ENCODE assay signal across 13 cellular contexts in the genomic region with DNA sequence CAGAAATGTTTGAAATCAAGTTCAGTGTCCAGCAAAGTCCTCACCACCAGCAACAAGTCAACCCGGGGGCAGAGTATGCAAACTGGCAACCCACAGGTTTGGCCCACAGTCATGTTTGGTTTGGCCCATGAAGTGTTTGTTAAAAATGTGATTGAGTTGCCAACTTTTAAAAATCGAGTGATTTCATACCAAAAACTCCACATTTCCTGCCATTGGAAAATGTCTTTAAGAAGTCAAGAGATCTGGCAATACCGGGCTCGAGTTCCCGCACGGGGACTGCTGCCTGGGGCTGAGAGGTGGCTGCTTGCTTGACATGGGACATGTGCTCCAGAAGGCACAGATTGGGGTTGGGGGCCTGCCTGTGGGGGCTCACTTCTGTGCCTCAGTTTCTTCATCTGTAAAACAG. TPM values are rescaled to one million over a fixed set of nuclear protein-coding genes. Genes with fewer than 3 reads are reported as not detected.
DNase-seq lines count a peak whose midpoint lies in the region; ATAC-seq and TF ChIP-seq lines count a peak whose summit lies in the region.
"Had no signal": no experiment of that assay in that cellular context is flagged by ENCODE, and none has a peak within 500 bp of the region (broad histone marks: within the 10 kb centered on the region; RNA-seq: fewer than 3 reads in every experiment).

No MANE protein-coding gene starts in this region.

- DNase-seq in natural killer cell treated with Interleukin-12 subunit alpha and Interleukin-12 subunit beta and Interleukin-15 and Interleukin-18, amount 100 ng/mL, for 72 hours (ENCODE audit: low spot score), result no peak
- DNase-seq in natural killer cell (no peak), amniotic stem cell (lab: John Stamatoyannopoulos, UW) (peak; percentile 33), glutamatergic neuron (no peak), activated T-cell treated with anti-CD3 and anti-CD28 coated beads for 4 hours (no peak), GM13976 (ENCODE audit: low spot score) (no peak)
- DNase-seq in activated CD8-positive, alpha-beta memory T cell treated with anti-CD3 and anti-CD28 coated beads, Interleukin-2, amount 50 U/mL, for 48 hours, result no peak
- DNase-seq: stimulated activated CD4-positive, alpha-beta T cell treated with anti-CD3 and anti-CD28 coated beads, Interleukin-1b, Interleukin-23, amount 100 ng/mL, for 48 hours had no signal

- ATAC-seq in natural killer cell treated with Interleukin-12 subunit alpha and Interleukin-12 subunit beta and Interleukin-15 and Interleukin-18, amount 100 ng/mL, for 72 hours, result no peak
- ATAC-seq in natural killer cell, result no peak
- no peak for ATAC-seq in GM18519 (IDR thresholded peaks at IDR 0.05; ENCODE audit: low FRiP score, unreplicated experiment)
- ATAC-seq: activated CD4-positive, CD25-positive, alpha-beta regulatory T cell treated with anti-CD3 and anti-CD28 coated beads, Interleukin-2, amount 50 U/mL, for 24 hours had no signal

- TF ChIP-seq CTCF in natural killer cell (IDR thresholded peaks at IDR 0.05) (no peak), glutamatergic neuron (IDR thresholded peaks at IDR 0.05; ENCODE audit: partially characterized antibody, unreplicated experiment) (no peak), GM13976 (IDR thresholded peaks at IDR 0.05; ENCODE audit: borderline replicate concordance, control extremely low read depth, extremely low read depth, insufficient read depth, missing control alignments) (no peak)

- H3K27me3 Mint-ChIP-seq in natural killer cell treated with Interleukin-12 subunit alpha and Interleukin-12 subunit beta and Interleukin-15 and Interleukin-18, amount 100 ng/mL, for 72 hours, result no peaks in the 10 kb centered on the region
- H3K27me3 Mint-ChIP-seq in natural killer cell (ENCODE audit: low read depth in 2 of 2) (no peaks in the 10 kb centered on the region), glutamatergic neuron (ENCODE audit: unreplicated experiment) (peaks cover 12% of the 10 kb centered on the region)
- H3K27me3 Mint-ChIP-seq: activated naive CD4-positive, alpha-beta T cell treated with anti-CD3 and anti-CD28 coated beads, Interleukin-2, amount 50 U/mL, for 24 hours; stimulated activated naive CD8-positive, alpha-beta T cell treated with anti-CD3 and anti-CD28 coated beads, Interleukin-15, Interleukin-2, amounts not matched to agents 100 ng/mL and 50 ng/mL, for 24 hours had no signal

- intact Hi-C loops in natural killer cell (cut with micrococcal nuclease), result loop anchor here (2.0 to 5.0 kb wide), 2 partner anchors 13 to 134 kb away; no protein-coding TSS in a partner anchor

- H3K4me1 Mint-ChIP-seq in natural killer cell treated with Interleukin-12 subunit alpha and Interleukin-12 subunit beta and Interleukin-15 and Interleukin-18, amount 100 ng/mL, for 72 hours (ENCODE audit: low read depth in 2 of 2), result peaks cover 79 to 80% of the 10 kb centered on the region in 2 donors
- H3K4me1 Mint-ChIP-seq in natural killer cell, result peaks cover 0 to 94% of the 10 kb centered on the region in 2 donors
- H3K4me1 Mint-ChIP-seq in glutamatergic neuron (ENCODE audit: low read depth, unreplicated experiment), result peaks cover 78% of the 10 kb centered on the region

- in situ Hi-C loops in GM13976 (cut with MboI; ENCODE audit: low sequenced_read_pairs, unreplicated experiment), result no loop called here

- H3K36me3 Mint-ChIP-seq in natural killer cell treated with Interleukin-12 subunit alpha and Interleukin-12 subunit beta and Interleukin-15 and Interleukin-18, amount 100 ng/mL, for 72 hours, result no peaks in the 10 kb centered on the region
- no peaks in the 10 kb centered on the region for H3K36me3 Mint-ChIP-seq in natural killer cell
- H3K36me3 Mint-ChIP-seq in glutamatergic neuron (ENCODE audit: unreplicated experiment), result no peaks in the 10 kb centered on the region
- H3K36me3 Mint-ChIP-seq: activated naive CD4-positive, alpha-beta T cell treated with anti-CD3 and anti-CD28 coated beads, Interleukin-2, amount 50 U/mL, for 24 hours had no signal

- no peak overlapping the region for H3K27ac Mint-ChIP-seq in natural killer cell treated with Interleukin-12 subunit alpha and Interleukin-12 subunit beta and Interleukin-15 and Interleukin-18, amount 100 ng/mL, for 72 hours
- H3K27ac Mint-ChIP-seq in natural killer cell, result peak overlapping the region in 1 of 2 donors; percentile 56
- H3K27ac Mint-ChIP-seq in glutamatergic neuron (ENCODE audit: unreplicated experiment), result peak overlapping the region; percentile 97
- H3K27ac Mint-ChIP-seq: activated naive CD4-positive, alpha-beta T cell treated with anti-CD3 and anti-CD28 coated beads, Interleukin-2, amount 50 U/mL, for 24 hours; stimulated activated naive CD8-positive, alpha-beta T cell treated with anti-CD3 and anti-CD28 coated beads, Interleukin-15, Interleukin-2, amounts not matched to agents 100 ng/mL and 50 ng/mL, for 24 hours had no signal

- no peaks in the 10 kb centered on the region for H3K9me3 Mint-ChIP-seq in natural killer cell treated with Interleukin-12 subunit alpha and Interleukin-12 subunit beta and Interleukin-15 and Interleukin-18, amount 100 ng/mL, for 72 hours
- H3K9me3 Mint-ChIP-seq in natural killer cell, result no peaks in the 10 kb centered on the region
- H3K9me3 Mint-ChIP-seq in glutamatergic neuron (ENCODE audit: unreplicated experiment), result peaks cover 32% of the 10 kb centered on the region
- H3K9me3 Mint-ChIP-seq: activated naive CD4-positive, alpha-beta T cell treated with anti-CD3 and anti-CD28 coated beads, Interleukin-2, amount 50 U/mL, for 24 hours; nephron; stimulated activated naive CD8-positive, alpha-beta T cell treated with anti-CD3 and anti-CD28 coated beads, Interleukin-15, Interleukin-2, amounts not matched to agents 100 ng/mL and 50 ng/mL, for 24 hours had no signal

- H3K4me3 Mint-ChIP-seq in natural killer cell treated with Interleukin-12 subunit alpha and Interleukin-12 subunit beta and Interleukin-15 and Interleukin-18, amount 100 ng/mL, for 72 hours, result peak overlapping the region; percentile 70
- H3K4me3 Mint-ChIP-seq in natural killer cell, result no peak overlapping the region
- no peak overlapping the region for H3K4me3 Mint-ChIP-seq in glutamatergic neuron (ENCODE audit: unreplicated experiment)
- H3K4me3 Mint-ChIP-seq: activated naive CD4-positive, alpha-beta T cell treated with anti-CD3 and anti-CD28 coated beads, Interleukin-2, amount 50 U/mL, for 24 hours; stimulated activated naive CD8-positive, alpha-beta T cell treated with anti-CD3 and anti-CD28 coated beads, Interleukin-15, Interleukin-2, amounts not matched to agents 100 ng/mL and 50 ng/mL, for 24 hours had no signal

RNA-seq across cellular contexts. Expression of gene PREX1, which starts 36.1 kb away (rescaled TPM):
- 100 to 1,000 TPM; 132 to 167 TPM for total RNA-seq in natural killer cell treated with Interleukin-12 subunit alpha and Interleukin-12 subunit beta and Interleukin-15 and Interleukin-18, amount 100 ng/mL, for 72 hours
- total RNA-seq in natural killer cell (100 to 1,000 TPM; 382 to 392 (median 389) TPM), glutamatergic neuron (ENCODE audit: unreplicated experiment) (235 TPM)
